8 cellular contexts compared by ENCODE assay signal in genomic region chr12:50103767-50104321, GRCh38. TPM values are rescaled to one million over a fixed set of nuclear protein-coding genes. Genes with fewer than 3 reads are reported as not detected.
A peak's percentile ranks its signal among the peaks of the same experiment; 100 is the strongest.
DNase-seq lines count a peak whose midpoint lies in the region; ATAC-seq and TF ChIP-seq lines count a peak whose summit lies in the region.

GPD1 (plus strand) TSS chr12:50104008; CDS start chr12:50104051, 43 bp downstream.

- CTCF ChIA-PET in WTC11 (lab: Charles Lee), result interaction anchor here (0.6 to 4.8 kb wide), 15 partner anchors 8 to 756 kb away, joined by 3 to 165 read pairs (median 5); partner anchors contain the start of genes CERS5, COX14, SMARCD1 and TMBIM6

- H3K9ac ChIP-seq in BLaER1 treated with 17β-estradiol and CSF1 and Interleukin-3, amounts not matched to agents 10 nM and 100 nM, result peak within 1 kb of the TSS in 4 of 11 experiments; percentile 12 to 45 (median 24); a peak in 1 of 22 replicates
- no peak within 1 kb of the TSS for H3K9ac ChIP-seq in KMS-11

- H4K20me1 ChIP-seq in BLaER1 treated with 17β-estradiol and CSF1 and Interleukin-3, amounts not matched to agents 10 nM and 100 nM, result peaks cover 0 to 17% (median 0%) of the 10 kb centered on the region in 11 experiments; a peak in 9 of 22 replicates
- H4K20me1 ChIP-seq in KMS-11 (ENCODE audit: insufficient read depth) (no peaks in the 10 kb centered on the region), osteoblast (ENCODE audit: insufficient read depth, low read length) (no peaks in the 10 kb centered on the region)

- peaks cover 23% of the 10 kb centered on the region for H3K36me3 Mint-ChIP-seq in WTC11
- peaks cover 15% of the 10 kb centered on the region for H3K36me3 Mint-ChIP-seq in natural killer cell

- no peaks in the 10 kb centered on the region for H3K79me2 ChIP-seq in KMS-11 (ENCODE audit: insufficient read depth, low read depth)
- no peaks in the 10 kb centered on the region for H3K79me2 ChIP-seq in osteoblast (ENCODE audit: insufficient read depth, low read length)

- H3K4me1 Mint-ChIP-seq in WTC11 (peaks cover 30% of the 10 kb centered on the region), natural killer cell (no peaks in the 10 kb centered on the region)

- H3K27ac Mint-ChIP-seq in WTC11 (peak within 1 kb of the TSS; percentile 82; the same call in 1 of the 2 replicates), natural killer cell (peak within 1 kb of the TSS in 1 of 2 donors; percentile 52)

- H3K4me1 ChIP-seq in BLaER1 treated with 17β-estradiol and CSF1 and Interleukin-3, amounts not matched to agents 10 nM and 100 nM, result peaks cover 30 to 46% (median 39%) of the 10 kb centered on the region in 10 experiments
- peaks cover 21% of the 10 kb centered on the region for H3K4me1 ChIP-seq in KMS-11 (ENCODE audit: low read depth, poor library complexity, severe bottlenecking)
- peaks cover 18% of the 10 kb centered on the region for H3K4me1 ChIP-seq in osteoblast (ENCODE audit: insufficient read depth, low read length)

- H3K36me3 ChIP-seq in BLaER1 treated with 17β-estradiol and CSF1 and Interleukin-3, amounts not matched to agents 10 nM and 100 nM, result peaks cover 19 to 40% (median 33%) of the 10 kb centered on the region in 11 experiments
- no peaks in the 10 kb centered on the region; the same call in 1 of the 2 replicates for H3K36me3 ChIP-seq in KMS-11 (ENCODE audit: insufficient read depth)
- peaks cover 13% of the 10 kb centered on the region for H3K36me3 ChIP-seq in osteoblast (ENCODE audit: insufficient read depth, low read length)

- H3K9me3 Mint-ChIP-seq in WTC11 (no peaks in the 10 kb centered on the region), natural killer cell (no peaks in the 10 kb centered on the region)

- no peak for TF ChIP-seq CTCF in KMS-11 (conservative IDR thresholded peaks at IDR 0.05; ENCODE audit: low read depth, low read length)
- TF ChIP-seq CTCF in WTC11 (IDR thresholded peaks at IDR 0.05), result no peak
- TF ChIP-seq CTCF in osteoblast (IDR thresholded peaks at IDR 0.05; ENCODE audit: extremely low read depth, low read depth, low read length), result no peak
- no peak for TF ChIP-seq CTCF in natural killer cell (IDR thresholded peaks at IDR 0.05)

- DNase-seq in WTC11 (ENCODE audit: low spot score) (peak; percentile 48), glomerular visceral epithelial cell (ENCODE audit: extremely low spot score) (peak; percentile 42), osteoblast (ENCODE audit: insufficient read length, low spot score, missing footprints) (peak; percentile 95), natural killer cell (no peak)

- ATAC-seq in WTC11, result peak; percentile 77
- no peak for ATAC-seq in HG02885 (IDR thresholded peaks at IDR 0.05; ENCODE audit: poor library complexity, unreplicated experiment)
- no peak for ATAC-seq in HG03457 (IDR thresholded peaks at IDR 0.05; ENCODE audit: unreplicated experiment)
- no peak for ATAC-seq in natural killer cell

- POLR2A ChIA-PET in WTC11 (lab: Charles Lee), result interaction anchor here (0.9 to 1.8 kb wide), 2 partner anchors 19 to 63 kb away, joined by 6 to 8 read pairs; partner anchors contain the start of genes CERS5 and SMARCD1

- H3K27ac ChIP-seq in BLaER1 treated with 17β-estradiol and CSF1 and Interleukin-3, amounts not matched to agents 10 nM and 100 nM, result 0 out of 22 replicates have a peak within 1 kb of the TSS, but pooled peaks of 1 of the 11 experiments have one; percentile 8
- H3K27ac ChIP-seq in KMS-11 (no peak within 1 kb of the TSS), osteoblast (ENCODE audit: low read depth, low read length) (no peak within 1 kb of the TSS)

- H3K4me3 ChIP-seq in BLaER1 treated with 17β-estradiol and CSF1 and Interleukin-3, amounts not matched to agents 10 nM and 100 nM, result no peak within 1 kb of the TSS
- H3K4me3 ChIP-seq in KMS-11 (IDR thresholded peaks at IDR 0.05; ENCODE audit: insufficient read depth, low read depth, low read length), result no peak within 1 kb of the TSS
- peak within 1 kb of the TSS; percentile 25 for H3K4me3 ChIP-seq in osteoblast (ENCODE audit: insufficient read depth, low read length)

- peak within 1 kb of the TSS in 10 of 11 experiments; percentile 11 to 44 (median 30); a peak in 15 of 22 replicates for H3K4me2 ChIP-seq in BLaER1 treated with 17β-estradiol and CSF1 and Interleukin-3, amounts not matched to agents 10 nM and 100 nM
- no peak within 1 kb of the TSS for H3K4me2 ChIP-seq in KMS-11
- peak within 1 kb of the TSS; percentile 58 for H3K4me2 ChIP-seq in osteoblast (ENCODE audit: insufficient read depth, low read length)

- H3K4me3 Mint-ChIP-seq in WTC11 (no peak within 1 kb of the TSS), natural killer cell (no peak within 1 kb of the TSS)

- intact Hi-C loops in natural killer cell (cut with micrococcal nuclease), result no loop called here

- H3K27me3 ChIP-seq in BLaER1 treated with 17β-estradiol and CSF1 and Interleukin-3, amounts not matched to agents 10 nM and 100 nM, result no peaks in the 10 kb centered on the region
- H3K27me3 ChIP-seq in KMS-11 (ENCODE audit: insufficient read depth, low read depth) (no peaks in the 10 kb centered on the region), osteoblast (ENCODE audit: insufficient read depth, low read length) (no peaks in the 10 kb centered on the region)

- H3K27me3 Mint-ChIP-seq in WTC11 (ENCODE audit: low read depth) (no peaks in the 10 kb centered on the region), natural killer cell (ENCODE audit: low read depth in 2 of 2) (peaks cover 0 to 3% of the 10 kb centered on the region in 2 donors)

- peak within 1 kb of the TSS; percentile 14; the same call in 1 of the 2 replicates for H2AFZ ChIP-seq in KMS-11 (ENCODE audit: low read depth)
- peak within 1 kb of the TSS; percentile 29 for H2AFZ ChIP-seq in osteoblast (ENCODE audit: low read length)

- H3K9me3 ChIP-seq in BLaER1 treated with 17β-estradiol and CSF1 and Interleukin-3, amounts not matched to agents 10 nM and 100 nM (replicated peaks in 1 of 11), result no peaks in the 10 kb centered on the region
- no peaks in the 10 kb centered on the region for H3K9me3 ChIP-seq in osteoblast (ENCODE audit: low read depth, low read length)

TF ChIP-seq in WTC11, 78 proteins besides CTCF, POLR2A, EP300 and RAD21:
- TF ChIP-seq NFE2L1 (CRISPR knock-in tag; IDR thresholded peaks at IDR 0.05), result no peak

RNA-seq across cellular contexts. Expression of gene GPD1, which starts in this region (rescaled TPM):
- total RNA-seq in WTC11 (2021) (0.39 to 0.77 TPM (median 0.62 TPM) in 3 replicates), osteoblast (under 0.01 TPM in 1 of 2 replicates, not detected in the other), natural killer cell (under 1 TPM in 1 of 3 donors, not detected in 2; 0.65 TPM)

Comparison
In these comparisons a context has a peak if more than half of its experiments do, and no peak if none do; other contexts are left out.
1. Peak in DNase-seq and ATAC-seq in WTC11; RNA of the gene not detected or under 1 TPM.
2. Peak in DNase-seq, H3K4me3 ChIP-seq and H3K4me2 ChIP-seq in osteoblast; RNA of the gene not detected or under 1 TPM.